ENCODE assay signal across 7 cellular contexts in the genomic region with DNA sequence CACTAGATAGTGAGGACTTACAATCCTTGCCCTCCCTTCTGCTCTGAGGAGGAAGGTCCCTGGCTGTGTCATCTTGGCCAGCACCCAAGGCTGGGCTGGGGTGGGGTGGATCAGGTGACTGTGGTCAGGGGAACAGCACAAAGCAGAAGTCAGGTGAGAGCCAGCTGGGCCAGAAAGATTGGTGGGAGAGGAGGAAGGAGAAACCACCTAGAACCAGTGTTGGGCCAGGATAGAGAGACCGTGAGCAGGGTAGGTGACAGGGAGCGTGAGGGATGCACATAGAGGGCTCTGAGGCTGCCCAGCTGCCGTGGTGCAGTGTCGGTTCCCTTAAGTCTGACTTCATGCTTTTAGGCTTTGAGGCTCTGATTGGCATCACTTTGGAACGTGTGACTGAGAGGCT. TPM values are rescaled to one million over a fixed set of nuclear protein-coding genes. Genes with fewer than 3 reads are reported as not detected.
A peak's percentile ranks its signal among the peaks of the same experiment; 100 is the strongest.
DNase-seq lines count a peak whose midpoint lies in the region; ATAC-seq, FAIRE-seq and TF ChIP-seq lines count a peak whose summit lies in the region.

No MANE protein-coding gene starts in this region.

- no peaks in the 10 kb centered on the region for H3K4me1 ChIP-seq in thyroid gland

- intact Hi-C loops in thyroid gland (cut with DNase I): no loop called here

- WGBS in thyroid gland, 2 donors: 71% methylated on average over 5 of the region's 5 CpGs

- H3K27ac ChIP-seq in thyroid gland: no peak overlapping the region

- H3K27me3 ChIP-seq in thyroid gland: no peaks in the 10 kb centered on the region

- DNase-seq in GM12891 (ENCODE audit: insufficient read length, low spot score): peak; percentile 23
- peak; percentile 70 for DNase-seq in H4 (ENCODE audit: low spot score)
- peak; percentile 84 for DNase-seq in NCI-H2196 treated with DMSO at 0.1 percent for 48 hours (lab: John Stamatoyannopoulos, UW; ENCODE audit: unreplicated experiment)
- DNase-seq in epithelial cell of esophagus (ENCODE audit: low read depth): peak; percentile 84
- peak; percentile 37 to 50 for DNase-seq in thyroid gland

- H3K36me3 ChIP-seq in thyroid gland: no peaks in the 10 kb centered on the region

- ATAC-seq in GM19455 (IDR thresholded peaks at IDR 0.05; ENCODE audit: unreplicated experiment) (no peak), HG03280 (IDR thresholded peaks at IDR 0.05; ENCODE audit: unreplicated experiment) (no peak)

- FAIRE-seq in GM12891 (lab: Jason Lieb, UNC): peak; percentile 45

- TF ChIP-seq POLR2A in GM12891 (IDR thresholded peaks at IDR 0.05; ENCODE audit: low read depth, low read length): no peak
- no peak for TF ChIP-seq POLR2A in thyroid gland (IDR thresholded peaks at IDR 0.05)

- H3K4me3 ChIP-seq in epithelial cell of esophagus (ENCODE audit: low read length) (no peak overlapping the region), thyroid gland (replicated peaks in 1 of 3) (no peak overlapping the region)

- TF ChIP-seq CTCF in epithelial cell of esophagus (IDR thresholded peaks at IDR 0.05; ENCODE audit: insufficient read depth, low read depth, low read length, missing control alignments) (no peak), thyroid gland (IDR thresholded peaks at IDR 0.05) (no peak)

- no peaks in the 10 kb centered on the region for H3K9me3 ChIP-seq in thyroid gland

TF ChIP-seq in GM12891, 5 proteins besides CTCF, POLR2A, EP300 and RAD21:
- TF ChIP-seq PAX5 (IDR thresholded peaks at IDR 0.05; ENCODE audit: insufficient read depth, low read length, severe bottlenecking) (no peak), POLR2AphosphoS5 (IDR thresholded peaks at IDR 0.05; ENCODE audit: low read depth, low read length) (no peak), TAF1 (IDR thresholded peaks at IDR 0.05; ENCODE audit: low read depth, low read length) (no peak), SPI1 (IDR thresholded peaks at IDR 0.05; ENCODE audit: low read depth, low read length) (peak; percentile 49)

RNA-seq across cellular contexts. Expression of gene NCF2, which starts 22.7 kb away (rescaled TPM):
- 44.5 TPM for polyA plus RNA-seq in GM12891 (2012; ENCODE audit: low read depth, missing spikeins)
- 4.1 and 10.2 TPM in 2 replicates for total RNA-seq in H4 (2014; rRNA removed; shearing (Covaris generic))
- 1 to 10 TPM; 3.5 to 9.8 (median 4.5) TPM for total RNA-seq in thyroid gland

Comparison
In these comparisons a context has a peak if more than half of its experiments do, and no peak if none do; other contexts are left out.
1. DNase-seq: peak in every context shown above with its lines; median percentile 84 in NCI-H2196 treated with DMSO at 0.1 percent for 48 hours; 84 in epithelial cell of esophagus; 70 in H4; 44 in thyroid gland; 23 in GM12891.